ENCODE assay signal across 30 cellular contexts in the genomic region with DNA sequence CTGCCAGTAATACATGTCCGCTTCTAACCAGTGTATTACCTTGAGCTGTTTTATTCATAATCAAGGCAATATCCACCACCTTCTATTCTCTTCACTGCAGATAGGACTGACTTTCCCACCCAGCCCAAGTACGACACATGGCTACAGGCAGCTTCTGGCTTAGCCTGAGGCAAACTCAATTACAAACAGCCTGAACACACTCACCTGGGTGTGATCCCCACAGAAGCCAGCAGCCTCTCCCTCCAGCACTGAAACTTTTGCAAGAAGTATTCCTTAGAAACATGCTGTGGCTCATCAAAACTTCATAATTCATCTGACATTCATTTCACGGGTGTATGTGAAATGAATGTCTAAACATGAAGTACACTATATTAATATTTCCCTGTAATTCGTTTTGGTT.
"Had no signal": no experiment of that assay in that cellular context is flagged by ENCODE, and none has a peak within 500 bp of the region (broad histone marks: within the 10 kb centered on the region; RNA-seq: fewer than 3 reads in every experiment).

No MANE protein-coding gene starts in this region.

- H3K9me3 ChIP-seq: pancreas, prostate gland, thoracic aorta, vagina had no signal

- H3K27ac Mint-ChIP-seq: activated CD8-positive, alpha-beta T cell treated with anti-CD3 and anti-CD28 coated beads for 36 hours; activated naive CD4-positive, alpha-beta T cell treated with anti-CD3 and anti-CD28 coated beads, Interleukin-2, amount 50 U/mL, for 24 hours; activated T-helper 17 cell treated with anti-CD3 and anti-CD28 coated beads, Interleukin-2, amount 50 U/mL, for 72 hours; stimulated activated effector memory CD8-positive, alpha-beta T cell treated with anti-CD3 and anti-CD28 coated beads, Interleukin-12 subunit alpha, Interleukin-12 subunit beta, amount 100 ng/mL, for 72 hours; stimulated activated naive CD8-positive, alpha-beta T cell treated with anti-CD3 and anti-CD28 coated beads, Interleukin-15, Interleukin-2, amounts not matched to agents 100 ng/mL and 50 ng/mL, for 24 hours; T-helper 17 cell had no signal

- H3K36me3 ChIP-seq: gastroesophageal sphincter, pancreas, prostate gland, thoracic aorta, upper lobe of left lung, vagina had no signal

- H3K4me1 ChIP-seq: pancreas, prostate gland, vagina had no signal

- H3K27me3 ChIP-seq: gastroesophageal sphincter, pancreas, upper lobe of left lung, vagina had no signal

- H3K27ac ChIP-seq: epithelial cell of prostate, gastroesophageal sphincter, pancreas, prostate gland, skin epidermis, thoracic aorta, upper lobe of left lung, vagina had no signal

- H3K36me3 Mint-ChIP-seq: activated naive CD4-positive, alpha-beta T cell treated with anti-CD3 and anti-CD28 coated beads, Interleukin-2, amount 50 U/mL, for 24 hours; stimulated activated effector memory CD8-positive, alpha-beta T cell treated with anti-CD3 and anti-CD28 coated beads, Interleukin-12 subunit alpha, Interleukin-12 subunit beta, amount 100 ng/mL, for 72 hours had no signal

- H3K4me3 Mint-ChIP-seq: activated CD8-positive, alpha-beta T cell treated with anti-CD3 and anti-CD28 coated beads for 36 hours; activated naive CD4-positive, alpha-beta T cell treated with anti-CD3 and anti-CD28 coated beads, Interleukin-2, amount 50 U/mL, for 24 hours; activated T-cell treated with anti-CD3 and anti-CD28 coated beads, Interleukin-2, amount 50 U/mL, for 4 hours; activated T-helper 17 cell treated with anti-CD3 and anti-CD28 coated beads, Interleukin-2, amount 50 U/mL, for 72 hours; stimulated activated effector memory CD8-positive, alpha-beta T cell treated with anti-CD3 and anti-CD28 coated beads, Interleukin-12 subunit alpha, Interleukin-12 subunit beta, amount 100 ng/mL, for 72 hours; stimulated activated naive CD8-positive, alpha-beta T cell treated with anti-CD3 and anti-CD28 coated beads, Interleukin-15, Interleukin-2, amounts not matched to agents 100 ng/mL and 50 ng/mL, for 24 hours; T-helper 17 cell had no signal

- H3K9me3 Mint-ChIP-seq: activated naive CD4-positive, alpha-beta T cell treated with anti-CD3 and anti-CD28 coated beads, Interleukin-2, amount 50 U/mL, for 24 hours had no signal

- ATAC-seq: activated CD8-positive, alpha-beta T cell treated with anti-CD3 and anti-CD28 coated beads for 36 hours; activated T-cell treated with anti-CD3 and anti-CD28 coated beads, Interleukin-2, amount 50 U/mL, for 4 hours; activated T-helper 17 cell treated with anti-CD3 and anti-CD28 coated beads, Interleukin-2, amount 50 U/mL, for 72 hours; gastroesophageal sphincter; left cardiac atrium; left ventricle myocardium superior; pancreas; sciatic nerve; stimulated activated effector memory CD8-positive, alpha-beta T cell treated with anti-CD3 and anti-CD28 coated beads, Interleukin-12 subunit alpha, Interleukin-12 subunit beta, amount 100 ng/mL, for 72 hours; T-helper 17 cell had no signal

- H3K27me3 Mint-ChIP-seq: activated naive CD4-positive, alpha-beta T cell treated with anti-CD3 and anti-CD28 coated beads, Interleukin-2, amount 50 U/mL, for 24 hours; stimulated activated naive CD8-positive, alpha-beta T cell treated with anti-CD3 and anti-CD28 coated beads, Interleukin-15, Interleukin-2, amounts not matched to agents 100 ng/mL and 50 ng/mL, for 24 hours had no signal

- H3K4me3 ChIP-seq: gastroesophageal sphincter, pancreas, prostate gland, skin epidermis, thoracic aorta, upper lobe of left lung, vagina had no signal

- FAIRE-seq: colon, keratinocyte, pancreas had no signal

- DNase-seq: activated CD4-positive, alpha-beta T cell treated with anti-CD3 and anti-CD28 coated beads for 1 hour; activated CD4-positive, alpha-beta T cell treated with anti-CD3 and anti-CD28 coated beads, Interleukin-2, amount 50 U/mL, for 1 hour; activated CD8-positive, alpha-beta T cell treated with anti-CD3 and anti-CD28 coated beads for 36 hours; activated T-cell treated with anti-CD3 and anti-CD28 coated beads, Interleukin-2, amount 50 U/mL, for 4 hours; dermis blood vessel endothelial cell; effector CD4-positive, alpha-beta T cell; head of caudate nucleus; hippocampal formation; left cardiac atrium; left ventricle myocardium superior; pancreas; retina; stimulated activated CD4-positive, alpha-beta T cell treated with anti-CD3 and anti-CD28 coated beads, Interleukin-12 subunit alpha, Interleukin-12 subunit beta, amount 100 ng/mL, for 4 hours; stimulated activated CD4-positive, alpha-beta T cell treated with anti-CD3 and anti-CD28 coated beads, Interleukin-4, amount 100 ng/mL, for 1 hour; T-helper 17 cell; T1000; upper lobe of left lung had no signal
